Comparison of ENCODE assay signal across 9 cellular contexts in the genomic region with DNA sequence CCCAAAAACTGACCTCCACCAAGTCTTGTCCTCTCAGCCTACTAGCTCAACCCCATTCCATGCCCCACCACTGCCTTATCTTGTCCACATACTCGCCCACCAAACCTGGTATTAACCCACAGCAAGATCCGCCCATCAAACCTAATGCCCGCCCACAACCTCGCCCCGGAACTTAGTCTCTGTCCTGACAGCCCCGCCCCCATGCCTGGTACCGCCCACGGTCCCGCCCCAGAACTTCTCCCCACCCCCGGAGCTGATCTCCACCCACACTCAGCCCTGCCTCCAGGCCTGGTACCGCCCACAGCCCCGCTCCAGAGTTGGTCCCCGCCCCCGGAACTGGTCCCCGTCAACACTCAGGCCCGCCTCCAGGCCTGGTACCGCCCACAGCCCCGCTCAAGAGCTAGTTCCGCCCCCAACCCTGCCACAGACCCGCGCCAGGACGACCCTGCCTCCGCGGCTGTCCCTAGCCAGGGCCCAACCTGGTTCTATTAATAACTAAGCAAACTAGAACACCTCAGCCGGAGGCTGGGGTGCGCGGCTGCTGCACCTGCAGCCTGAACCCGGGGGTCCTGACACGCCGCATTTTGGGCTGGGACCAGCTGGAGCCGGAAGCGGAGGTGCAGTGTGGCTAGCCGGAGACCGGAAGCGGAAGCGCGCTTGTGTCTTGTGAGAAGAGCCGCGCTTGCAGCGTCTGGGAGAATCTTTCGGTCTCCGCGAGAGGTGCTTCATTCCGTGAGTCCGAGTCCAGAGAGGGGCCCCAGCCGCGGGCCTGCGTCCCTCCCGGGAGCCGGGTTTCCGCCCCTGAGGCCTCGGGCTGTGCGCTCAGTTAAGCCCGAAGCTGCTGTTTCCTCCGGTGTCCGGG. TPM values are rescaled to one million over a fixed set of nuclear protein-coding genes. Genes with fewer than 3 reads are reported as not detected.
DNase-seq lines count a peak whose midpoint lies in the region; ATAC-seq, FAIRE-seq and TF ChIP-seq lines count a peak whose summit lies in the region.
"Had no signal": no experiment of that assay in that cellular context is flagged by ENCODE, and none has a peak within 500 bp of the region (broad histone marks: within the 10 kb centered on the region; RNA-seq: fewer than 3 reads in every experiment).

A gene (plus strand): TSS at position 662 of the 862 bp plus-strand sequence. CDS start 5,372 bp downstream, outside the sequence.

- H3K79me2 ChIP-seq in keratinocyte (ENCODE audit: control insufficient read depth, insufficient read depth, low read length): peaks cover 11% of the 10 kb centered on the region

- DNase-seq in AG20443 (ENCODE audit: low spot score) (peak; percentile 98), NCI-H446 treated with DMSO at 0.1 percent for 48 hours (lab: John Stamatoyannopoulos, UW) (peak; percentile 93), cerebellar cortex (ENCODE audit: low spot score) (peak; percentile 98), keratinocyte (ENCODE audit: low read depth, low spot score) (peak; percentile 75)
- peak; percentile 98 to 99 (median 99) for DNase-seq in stimulated activated CD4-positive, alpha-beta T cell treated with anti-CD3 and anti-CD28 coated beads, Interleukin-12 subunit alpha, Interleukin-12 subunit beta, amount 100 ng/mL, for 48 hours (ENCODE audit: low read depth in 2 of 3, low spot score in 1 of 3)

- peaks cover 6% of the 10 kb centered on the region for H3K4me1 ChIP-seq in keratinocyte (ENCODE audit: control insufficient read depth, extremely low read depth, insufficient read depth, low read length)

- H3K9me3 ChIP-seq in keratinocyte (ENCODE audit: control insufficient read depth, low read depth, low read length): no peaks in the 10 kb centered on the region

- H3K36me3 ChIP-seq in keratinocyte (ENCODE audit: control insufficient read depth in 2 of 2, extremely low read depth in 1 of 2, insufficient read depth in 2 of 2, low read length in 2 of 2): peaks cover 11 to 12% of the 10 kb centered on the region in 2 experiments

- no peaks in the 10 kb centered on the region for H3K9me1 ChIP-seq in keratinocyte (ENCODE audit: control insufficient read depth, extremely low read depth, insufficient read depth, low read length)

- dilution Hi-C loops in keratinocyte (cut with MboI; ENCODE audit: extremely low pct_ligation_motif_present, low sequenced_read_pairs): no loop called here

- TF ChIP-seq CTCF in keratinocyte (optimal IDR thresholded peaks at IDR 0.05 in 1 of 3, IDR thresholded peaks at IDR 0.05 in 1 of 3, conservative IDR thresholded peaks at IDR 0.05 in 1 of 3; ENCODE audit: extremely low read depth in 1 of 3, insufficient read depth in 2 of 3, low read length in 3 of 3): no peak

- ATAC-seq in GM19043 (IDR thresholded peaks at IDR 0.05; ENCODE audit: low read depth, unreplicated experiment) (peak; percentile 84), HG03354 (IDR thresholded peaks at IDR 0.05; ENCODE audit: poor library complexity, severe bottlenecking, unreplicated experiment) (peak; percentile 93)
- ATAC-seq in activated CD4-positive, CD25-positive, alpha-beta regulatory T cell treated with anti-CD3 and anti-CD28 coated beads, Interleukin-2, amount 50 U/mL, for 24 hours: peak; percentile 94 to 96

- peak; percentile 65 for FAIRE-seq in keratinocyte (lab: Jason Lieb, UNC)
- FAIRE-seq: colon had no signal

- no peaks in the 10 kb centered on the region for H3K27me3 ChIP-seq in keratinocyte (ENCODE audit: control insufficient read depth, extremely low read depth, insufficient read depth, low read length)

- H3K4me2 ChIP-seq in keratinocyte (ENCODE audit: control insufficient read depth, extremely low read depth, insufficient read depth, low read depth, low read length): peak within 1 kb of the TSS; percentile 82

- H2AFZ ChIP-seq in keratinocyte (ENCODE audit: control insufficient read depth, low read length): peak within 1 kb of the TSS; percentile 61

- H3K27ac ChIP-seq in keratinocyte (ENCODE audit: control insufficient read depth, insufficient read depth, low read length): peak within 1 kb of the TSS; percentile 62

- no peaks in the 10 kb centered on the region for H4K20me1 ChIP-seq in keratinocyte (ENCODE audit: control insufficient read depth, extremely low read depth, insufficient read depth, low read length)

- peak within 1 kb of the TSS; percentile 81 for H3K9ac ChIP-seq in keratinocyte (ENCODE audit: control insufficient read depth, extremely low read depth, insufficient read depth, low read length)

- H3K4me3 ChIP-seq in keratinocyte (ENCODE audit: control insufficient read depth in 2 of 3, extremely low read depth in 1 of 3, insufficient read depth in 2 of 3, low read depth in 1 of 3, low read length in 3 of 3): peak within 1 kb of the TSS; percentile 63 to 87 (median 86)

RNA-seq across cellular contexts. Expression of the gene that starts here (rescaled TPM):
- polyA plus RNA-seq in keratinocyte: 2.7 to 3.3 TPM (median 3.0 TPM) in 3 replicates
- 1.1 TPM for polyA plus RNA-seq in keratinocyte (2011; ENCODE audit: low read depth)
- 1.3 and 2.2 TPM in 2 replicates for polyA plus RNA-seq in keratinocyte (2011; cell fraction: cytosol; rRNA removed)
- 4.5 and 4.6 TPM in 2 replicates for polyA plus RNA-seq in keratinocyte (2011; cell fraction: nucleus; rRNA removed)
- 2.5 and 3.0 TPM in 2 replicates for polyA plus RNA-seq in keratinocyte (2012; ENCODE audit: low replicate concordance)
- 10.9 to 16.3 TPM (median 14.0 TPM) in 3 replicates for polyA minus RNA-seq in keratinocyte
- polyA minus RNA-seq in keratinocyte (2011; cell fraction: cytosol; rRNA and poly(A)+ RNA removed): 8.6 TPM
- polyA minus RNA-seq in keratinocyte (2011; cell fraction: nucleus; rRNA and poly(A)+ RNA removed): 9.1 and 15.3 TPM in 2 replicates

Comparison
In these comparisons a context has a peak if more than half of its experiments do, and no peak if none do; other contexts are left out.
1. Peak in every context shown above with its lines: DNase-seq, ATAC-seq, H3K4me3 ChIP-seq and H3K27ac ChIP-seq.